In the genomic region with DNA sequence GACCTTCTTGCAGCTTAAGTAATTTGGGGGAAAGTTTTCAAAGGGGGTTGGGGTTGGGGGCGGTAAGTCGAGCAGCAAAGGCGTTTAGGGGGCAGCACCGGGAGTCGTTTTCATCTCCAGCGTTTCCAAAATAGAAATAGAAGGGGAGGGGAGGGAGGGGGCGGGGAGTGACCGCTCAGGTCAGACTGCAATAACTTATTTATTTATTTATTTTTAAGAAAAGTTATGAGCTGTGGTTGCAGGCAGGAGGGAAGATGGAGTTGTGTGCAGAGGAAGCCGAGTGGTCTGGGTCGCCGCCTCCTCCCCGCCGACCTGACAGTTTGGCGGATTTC, we compare ENCODE assay signal across 10 cellular contexts. TPM values are rescaled to one million over a fixed set of nuclear protein-coding genes. Genes with fewer than 3 reads are reported as not detected.
DNase-seq lines count a peak whose midpoint lies in the region; ATAC-seq and TF ChIP-seq lines count a peak whose summit lies in the region.
"Had no signal": no experiment of that assay in that cellular context is flagged by ENCODE, and none has a peak within 500 bp of the region (broad histone marks: within the 10 kb centered on the region; RNA-seq: fewer than 3 reads in every experiment).

No MANE protein-coding gene starts in this region.

- H3K9me3 ChIP-seq in left lung (no peaks in the 10 kb centered on the region), subcutaneous abdominal adipose tissue (ENCODE audit: control insufficient read depth in 5 of 5, low read length in 5 of 5) (no peaks in the 10 kb centered on the region)

- H3K36me3 ChIP-seq in left lung (no peaks in the 10 kb centered on the region), subcutaneous abdominal adipose tissue (ENCODE audit: control insufficient read depth in 5 of 5, insufficient read depth in 5 of 5, low read length in 5 of 5) (peaks cover 0 to 2% (median 0%) of the 10 kb centered on the region in 5 donors)

- peaks cover 34% of the 10 kb centered on the region for H3K4me1 Mint-ChIP-seq in MCF 10A (ENCODE audit: insufficient read depth, unreplicated experiment)

- peak overlapping the region; percentile 97 for H3K4me3 Mint-ChIP-seq in MCF 10A (ENCODE audit: unreplicated experiment)

- peaks cover 43 to 97% of the 10 kb centered on the region in 2 donors for H3K27me3 ChIP-seq in left lung
- H3K27me3 ChIP-seq in subcutaneous abdominal adipose tissue (ENCODE audit: control insufficient read depth in 5 of 5, insufficient read depth in 4 of 5, low read length in 5 of 5) = peaks cover 13 to 44% (median 23%) of the 10 kb centered on the region in 5 donors

- CTCF ChIA-PET in MCF 10A (lab: Yijun Ruan, JAX) = interaction anchor here (1.0 to 1.7 kb wide), 2 partner anchors 10 to 649 kb away, joined by 4 to 5 read pairs; no protein-coding TSS in a partner anchor

- peak overlapping the region in 1 of 5 donors; percentile 73 for H3K9ac ChIP-seq in subcutaneous abdominal adipose tissue (ENCODE audit: low read length in 5 of 5)

- BruUV-seq in MCF 10A (replicated peaks; lab: Mats Ljungman, UMichigan) = no TSS peak

- H3K4me1 ChIP-seq in left lung (peaks cover 8 to 12% of the 10 kb centered on the region in 2 donors), subcutaneous abdominal adipose tissue (ENCODE audit: control insufficient read depth in 5 of 5, insufficient read depth in 5 of 5, low read length in 5 of 5) (peaks cover 5 to 76% (median 65%) of the 10 kb centered on the region in 5 donors)

- ATAC-seq in left lung = no peak
- no peak for ATAC-seq in GM18858 (IDR thresholded peaks at IDR 0.05; ENCODE audit: unreplicated experiment)

- H3K27ac Mint-ChIP-seq in MCF 10A (ENCODE audit: low read depth, unreplicated experiment) = no peak overlapping the region
- H3K27ac Mint-ChIP-seq: activated naive CD8-positive, alpha-beta T cell had no signal

- H3K27me3 Mint-ChIP-seq in MCF 10A (ENCODE audit: insufficient read depth, unreplicated experiment) = no peaks in the 10 kb centered on the region

- TF ChIP-seq CTCF in HFF-Myc (IDR thresholded peaks at IDR 0.05; ENCODE audit: low read depth, low read length, missing control alignments) (no peak), MCF 10A (IDR thresholded peaks at IDR 0.05; ENCODE audit: unreplicated experiment) (no peak), left lung (IDR thresholded peaks at IDR 0.05) (no peak)

- no peaks in the 10 kb centered on the region for H3K9me3 Mint-ChIP-seq in MCF 10A (ENCODE audit: unreplicated experiment)

- intact Hi-C loops in MCF 10A (cut with micrococcal nuclease) (loop anchor here (1.0 kb wide), 1 partner anchor 240 kb away; no protein-coding TSS in a partner anchor), left lung (cut with DNase I) (no loop called here)

- peak overlapping the region; percentile 51 for H3K4me3 ChIP-seq in HFF-Myc (replicated peaks; ENCODE audit: low read depth, low read length)
- peak overlapping the region; percentile 41 to 53 for H3K4me3 ChIP-seq in left lung
- peak overlapping the region; percentile 65 to 96 (median 75) for H3K4me3 ChIP-seq in subcutaneous abdominal adipose tissue (ENCODE audit: low read depth in 1 of 5, low read length in 5 of 5)

- DNase-seq in HFF-Myc (ENCODE audit: extremely low read depth, low read depth) (no peak), MCF 10A (ENCODE audit: unreplicated experiment) (no peak), left lung (no peak), NOMO-1 treated with DMSO at 0.1 percent for 48 hours (lab: John Stamatoyannopoulos, UW; ENCODE audit: unreplicated experiment) (no peak), KG1 (lab: John Stamatoyannopoulos, UW) (no peak), NCI-H510A (lab: John Stamatoyannopoulos, UW) (no peak)
- DNase-seq: NCI-H1048 had no signal

- H3K36me3 Mint-ChIP-seq in MCF 10A (ENCODE audit: insufficient read depth, unreplicated experiment) = no peaks in the 10 kb centered on the region
- H3K36me3 Mint-ChIP-seq: activated naive CD8-positive, alpha-beta T cell had no signal

- H3K27ac ChIP-seq in left lung = no peak overlapping the region
- H3K27ac ChIP-seq in subcutaneous abdominal adipose tissue (ENCODE audit: low read depth, low read length) = no peak overlapping the region

- POLR2A ChIA-PET in MCF 10A (lab: Yijun Ruan, JAX) = interaction anchor here (0.5 to 1.1 kb wide), 4 partner anchors 235 to 1145 kb away, joined by 3 to 4 read pairs (median 3); no protein-coding TSS in a partner anchor

RNA-seq across cellular contexts. Expression of gene SOX9, which starts 1.5 kb away (rescaled TPM):
- total RNA-seq in MCF 10A (2022) = 2.6 and 4.5 TPM in 2 replicates
- total RNA-seq in left lung = 1 to 10 TPM; 6.6 to 9.6 TPM
